Comparison of ENCODE assay signal across 23 cellular contexts in genomic region chr18:36595818-36596215, GRCh38.
"Had no signal": no experiment of that assay in that cellular context is flagged by ENCODE, and none has a peak within 500 bp of the region (broad histone marks: within the 10 kb centered on the region; RNA-seq: fewer than 3 reads in every experiment).

No MANE protein-coding gene starts in this region.

- H3K4me3 ChIP-seq: colonic mucosa, coronary artery, dorsolateral prefrontal cortex, esophagus muscularis mucosa, esophagus squamous epithelium, gastrocnemius medialis, gastroesophageal sphincter, heart left ventricle had no signal

- H3K9me3 Mint-ChIP-seq: dendritic cell treated with granulocyte-macrophage colony-stimulating factor and Interleukin-4, amounts not matched to agents 40 ng/mL and 50 ng/mL, for 4 days; effector memory CD8-positive, alpha-beta T cell had no signal

- H3K27ac ChIP-seq: colonic mucosa, coronary artery, dorsolateral prefrontal cortex, epithelial cell of prostate, esophagus muscularis mucosa, esophagus squamous epithelium, foreskin keratinocyte, gastrocnemius medialis, gastroesophageal sphincter, heart left ventricle had no signal

- H3K27ac Mint-ChIP-seq: dendritic cell treated with granulocyte-macrophage colony-stimulating factor and Interleukin-4, amounts not matched to agents 40 ng/mL and 50 ng/mL, for 4 days; endodermal cell had no signal

- H3K36me3 ChIP-seq: colonic mucosa, esophagus muscularis mucosa, esophagus squamous epithelium, gastrocnemius medialis, gastroesophageal sphincter had no signal

- H3K4me1 Mint-ChIP-seq: endodermal cell had no signal

- H3K4me3 Mint-ChIP-seq: dendritic cell treated with granulocyte-macrophage colony-stimulating factor and Interleukin-4, amounts not matched to agents 40 ng/mL and 50 ng/mL, for 4 days; effector memory CD8-positive, alpha-beta T cell; endodermal cell had no signal

- DNase-seq: colonic mucosa; cortex of kidney; dermis blood vessel endothelial cell; dorsolateral prefrontal cortex; effector CD4-positive, alpha-beta T cell; effector CD8-positive, alpha-beta T cell; effector memory CD4-positive, alpha-beta T cell; effector memory CD8-positive, alpha-beta T cell; erythroblast; esophagus squamous epithelium; foreskin fibroblast; foreskin keratinocyte; foreskin melanocyte; gastrocnemius medialis; glutamatergic neuron; heart left ventricle had no signal

- H3K4me1 ChIP-seq: esophagus muscularis mucosa, gastrocnemius medialis, gastroesophageal sphincter had no signal

- H3K9me3 ChIP-seq: colonic mucosa, esophagus muscularis mucosa, esophagus squamous epithelium, gastrocnemius medialis, gastroesophageal sphincter, heart left ventricle had no signal

- H3K27me3 Mint-ChIP-seq: dendritic cell treated with granulocyte-macrophage colony-stimulating factor and Interleukin-4, amounts not matched to agents 40 ng/mL and 50 ng/mL, for 4 days; effector memory CD8-positive, alpha-beta T cell had no signal

- ATAC-seq: effector memory CD8-positive, alpha-beta T cell; esophagus mucosa; foreskin keratinocyte; gastrocnemius medialis; gastroesophageal sphincter had no signal

- H3K27me3 ChIP-seq: colonic mucosa, dorsolateral prefrontal cortex, esophagus muscularis mucosa, esophagus squamous epithelium, foreskin keratinocyte, gastrocnemius medialis, gastroesophageal sphincter, heart left ventricle had no signal
